Comparison of ENCODE assay signal across 29 cellular contexts in the genomic region with DNA sequence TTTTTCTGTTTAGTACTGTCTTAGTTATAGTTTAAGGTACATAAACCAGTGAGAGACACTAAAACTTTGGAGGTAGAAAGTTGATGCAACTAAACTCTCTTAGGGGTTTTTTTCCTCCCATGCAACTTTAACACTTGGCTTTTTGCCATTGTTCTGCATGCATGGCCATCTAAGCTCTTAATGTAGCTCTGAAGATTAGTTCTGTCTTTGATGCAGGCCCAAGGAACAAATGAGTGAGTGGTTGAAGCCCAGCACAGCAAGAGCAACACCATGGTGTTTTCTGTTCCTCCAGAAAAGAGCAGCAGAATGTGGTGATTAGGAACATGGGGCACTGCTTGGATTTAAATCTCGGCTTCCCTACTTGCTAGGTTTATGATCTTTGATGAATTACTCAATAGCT.
DNase-seq lines count a peak whose midpoint lies in the region; TF ChIP-seq lines count a peak whose summit lies in the region.
"Had no signal": no experiment of that assay in that cellular context is flagged by ENCODE, and none has a peak within 500 bp of the region (broad histone marks: within the 10 kb centered on the region; RNA-seq: fewer than 3 reads in every experiment).

No MANE protein-coding gene starts in this region.

- DNase-seq in Karpas-422 (peak; percentile 90), astrocyte of the spinal cord (ENCODE audit: low read depth, low spot score) (peak; percentile 3), neural progenitor cell (ENCODE audit: low spot score) (peak; percentile 4), Kasumi-1 (lab: John Stamatoyannopoulos, UW) (no peak), brain microvascular endothelial cell (no peak)
- no peak for DNase-seq in activated CD4-positive, alpha-beta memory T cell treated with anti-CD3 and anti-CD28 coated beads for 36 hours
- DNase-seq: activated CD4-positive, alpha-beta memory T cell treated with anti-CD3 and anti-CD28 coated beads, Interleukin-2, amount 10 ng/mL, durations not matched to agents 7 days and 5 days; activated CD4-positive, CD25-positive, alpha-beta regulatory T cell treated with anti-CD3 and anti-CD28 coated beads, Interleukin-2, amount 50 U/mL, for 72 hours; activated effector memory CD4-positive, alpha-beta T cell treated with Interleukin-2 at 50 U/mL for 16 hours; activated naive CD8-positive, alpha-beta T cell treated with anti-CD3 and anti-CD28 coated beads, Interleukin-2, amount 10 ng/mL, durations not matched to agents 7 days and 5 days; body of pancreas; CD4-positive, alpha-beta memory T cell; head of caudate nucleus; kidney glomerular epithelial cell; lower lobe of right lung; NCI-H146; NCI-H526 treated with DMSO at 0.1 percent for 48 hours; ovary; retina; stimulated activated CD4-positive, alpha-beta T cell treated with anti-CD3 and anti-CD28 coated beads, Interleukin-2, amount 100 ng/mL, for 24 hours; substantia nigra; T-helper 1 cell; upper lobe of right lung had no signal

- 0 out of 2 replicates have a peak overlapping the region, but pooled peaks have one; percentile 1 for H3K4me2 ChIP-seq in DOHH2 (ENCODE audit: low read length)
- peak overlapping the region; percentile 54 for H3K4me2 ChIP-seq in Karpas-422 (ENCODE audit: low read depth, low read length, poor library complexity, severe bottlenecking)
- H3K4me2 ChIP-seq in neural progenitor cell: no peak overlapping the region
- H3K4me2 ChIP-seq: KMS-11, smooth muscle cell had no signal

- TF ChIP-seq CTCF in DOHH2 (IDR thresholded peaks at IDR 0.05; ENCODE audit: low read depth, low read length, poor library complexity, severe bottlenecking) (no peak), astrocyte of the spinal cord (IDR thresholded peaks at IDR 0.05; ENCODE audit: low read depth, low read length) (no peak), neural progenitor cell (IDR thresholded peaks at IDR 0.05) (no peak), brain microvascular endothelial cell (IDR thresholded peaks at IDR 0.05; ENCODE audit: low read depth, low read length, missing control alignments) (no peak)

- CTCF ChIA-PET in activated CD4-positive, alpha-beta memory T cell treated with anti-CD3 and anti-CD28 coated beads for 36 hours (lab: Charles Lee): no interaction called here

- H3K9me3 ChIP-seq in DOHH2 (ENCODE audit: control insufficient read depth, insufficient read depth, low read length): no peaks in the 10 kb centered on the region
- H3K9me3 ChIP-seq in Karpas-422 (ENCODE audit: low read length): no peaks in the 10 kb centered on the region
- H3K9me3 ChIP-seq in neural progenitor cell (ENCODE audit: low read depth): no peaks in the 10 kb centered on the region
- H3K9me3 ChIP-seq: body of pancreas, ovary, SJCRH30, upper lobe of right lung had no signal

- H3K36me3 ChIP-seq in DOHH2 (ENCODE audit: control insufficient read depth, low read length): peaks cover 3% of the 10 kb centered on the region; the same call in 1 of the 2 replicates
- H3K36me3 ChIP-seq in Karpas-422 (ENCODE audit: insufficient read depth, low read length): no peaks in the 10 kb centered on the region
- H3K36me3 ChIP-seq in neural progenitor cell: no peaks in the 10 kb centered on the region
- no peaks in the 10 kb centered on the region for H3K36me3 ChIP-seq in brain microvascular endothelial cell (replicated peaks)
- H3K36me3 ChIP-seq: lower lobe of right lung, ovary, SJCRH30, upper lobe of right lung had no signal

- 0 out of 2 replicates have a peak, but pooled peaks cover 3% of the 10 kb centered on the region for H3F3A ChIP-seq in DOHH2 (ENCODE audit: control insufficient read depth, insufficient read depth)
- no peaks in the 10 kb centered on the region for H3F3A ChIP-seq in neural progenitor cell (ENCODE audit: low read depth)

- H3K4me1 ChIP-seq in DOHH2 (ENCODE audit: control insufficient read depth, low read length) (peaks cover 23% of the 10 kb centered on the region), Karpas-422 (ENCODE audit: low read length) (peaks cover 40% of the 10 kb centered on the region), neural progenitor cell (no peaks in the 10 kb centered on the region)
- H3K4me1 ChIP-seq: body of pancreas, lower lobe of right lung, SJCRH30, upper lobe of right lung had no signal

- no peak overlapping the region for H3K4me3 Mint-ChIP-seq in neural progenitor cell
- H3K4me3 Mint-ChIP-seq in activated CD4-positive, alpha-beta memory T cell treated with anti-CD3 and anti-CD28 coated beads for 36 hours: no peak overlapping the region
- H3K4me3 Mint-ChIP-seq: activated CD4-positive, alpha-beta memory T cell treated with anti-CD3 and anti-CD28 coated beads, Interleukin-2, amount 10 ng/mL, durations not matched to agents 7 days and 5 days; activated naive CD8-positive, alpha-beta T cell treated with anti-CD3 and anti-CD28 coated beads, Interleukin-2, amount 10 ng/mL, durations not matched to agents 7 days and 5 days; CD4-positive, alpha-beta memory T cell; natural killer cell treated with Interleukin-12 subunit alpha and Interleukin-12 subunit beta and Interleukin-15 and Interleukin-18, amount 100 ng/mL, for 72 hours had no signal

- H2AFZ ChIP-seq in Karpas-422 (ENCODE audit: low read length) (no peak overlapping the region), neural progenitor cell (replicated peaks) (no peak overlapping the region)

- peaks cover 14% of the 10 kb centered on the region for H3K9me3 Mint-ChIP-seq in neural progenitor cell
- peaks cover 5% of the 10 kb centered on the region for H3K9me3 Mint-ChIP-seq in activated CD4-positive, alpha-beta memory T cell treated with anti-CD3 and anti-CD28 coated beads for 36 hours

- peaks cover 33% of the 10 kb centered on the region for H3K36me3 Mint-ChIP-seq in neural progenitor cell
- H3K36me3 Mint-ChIP-seq in activated CD4-positive, alpha-beta memory T cell treated with anti-CD3 and anti-CD28 coated beads for 36 hours: peaks cover 33% of the 10 kb centered on the region

- H3K27me3 ChIP-seq in DOHH2 (ENCODE audit: control insufficient read depth, low read length): no peaks in the 10 kb centered on the region
- H3K27me3 ChIP-seq in Karpas-422 (ENCODE audit: low read length): no peaks in the 10 kb centered on the region
- no peaks in the 10 kb centered on the region for H3K27me3 ChIP-seq in neural progenitor cell
- no peaks in the 10 kb centered on the region for H3K27me3 ChIP-seq in brain microvascular endothelial cell (replicated peaks)
- H3K27me3 ChIP-seq: body of pancreas, ovary, SJCRH30, upper lobe of right lung had no signal

- intact Hi-C loops in activated CD4-positive, alpha-beta memory T cell treated with anti-CD3 and anti-CD28 coated beads for 36 hours (cut with micrococcal nuclease): no loop called here

- in situ Hi-C loops in astrocyte of the spinal cord (cut with HindIII; ENCODE audit: low sequenced_read_pairs): no loop called here
- in situ Hi-C loops in brain microvascular endothelial cell (cut with HindIII; ENCODE audit: low pct_ligation_motif_present, low sequenced_read_pairs): no loop called here

- peaks cover 9% of the 10 kb centered on the region for H3K4me1 Mint-ChIP-seq in neural progenitor cell
- peaks cover 6% of the 10 kb centered on the region for H3K4me1 Mint-ChIP-seq in activated CD4-positive, alpha-beta memory T cell treated with anti-CD3 and anti-CD28 coated beads for 36 hours (ENCODE audit: low read depth)

- POLR2A ChIA-PET in activated CD4-positive, alpha-beta memory T cell treated with anti-CD3 and anti-CD28 coated beads for 36 hours (lab: Charles Lee): no interaction called here

- H3K4me3 ChIP-seq in DOHH2 (ENCODE audit: low read length): no peak overlapping the region
- H3K4me3 ChIP-seq in Karpas-422 (ENCODE audit: low read length): no peak overlapping the region
- H3K4me3 ChIP-seq in astrocyte of the spinal cord (ENCODE audit: low read depth, low read length): no peak overlapping the region
- no peak overlapping the region for H3K4me3 ChIP-seq in neural progenitor cell
- H3K4me3 ChIP-seq in brain microvascular endothelial cell (ENCODE audit: low read depth, low read length): no peak overlapping the region
- H3K4me3 ChIP-seq: body of pancreas, lower lobe of right lung, ovary, SJCRH30, smooth muscle cell, upper lobe of right lung had no signal

- H3K9me2 ChIP-seq in DOHH2 (replicated peaks; ENCODE audit: control insufficient read depth, low read length): no peaks in the 10 kb centered on the region
- H3K9me2 ChIP-seq in Karpas-422 (replicated peaks; ENCODE audit: insufficient read depth, low read length): no peaks in the 10 kb centered on the region

- H3K27ac ChIP-seq in DOHH2 (ENCODE audit: low read depth, low read length) (peak overlapping the region; percentile 6; the same call in 1 of the 2 replicates), Karpas-422 (ENCODE audit: low read length) (peak overlapping the region; percentile 88), neural progenitor cell (no peak overlapping the region), brain microvascular endothelial cell (no peak overlapping the region)
- H3K27ac ChIP-seq: body of pancreas, HL-60, KMS-11, lower lobe of right lung, ovary, SJCRH30, upper lobe of right lung had no signal

- H3K27me3 Mint-ChIP-seq in neural progenitor cell (ENCODE audit: insufficient read depth, low read depth): peaks cover 4% of the 10 kb centered on the region
- H3K27me3 Mint-ChIP-seq in activated CD4-positive, alpha-beta memory T cell treated with anti-CD3 and anti-CD28 coated beads for 36 hours: no peaks in the 10 kb centered on the region
- H3K27me3 Mint-ChIP-seq: activated CD4-positive, alpha-beta memory T cell treated with anti-CD3 and anti-CD28 coated beads, Interleukin-2, amount 10 ng/mL, durations not matched to agents 7 days and 5 days; activated naive CD8-positive, alpha-beta T cell treated with anti-CD3 and anti-CD28 coated beads, Interleukin-2, amount 10 ng/mL, durations not matched to agents 7 days and 5 days; CD4-positive, alpha-beta memory T cell; natural killer cell treated with Interleukin-12 subunit alpha and Interleukin-12 subunit beta and Interleukin-15 and Interleukin-18, amount 100 ng/mL, for 72 hours had no signal

- H3K9ac ChIP-seq in Karpas-422 (ENCODE audit: low read length): 0 out of 2 replicates have a peak overlapping the region, but pooled peaks have one; percentile 26
- H3K9ac ChIP-seq in neural progenitor cell: no peak overlapping the region
- H3K9ac ChIP-seq: KMS-11 had no signal

- H3K79me2 ChIP-seq in DOHH2 (ENCODE audit: control insufficient read depth, low read length): no peaks in the 10 kb centered on the region
- no peaks in the 10 kb centered on the region for H3K79me2 ChIP-seq in Karpas-422 (ENCODE audit: low read length)
- H3K79me2 ChIP-seq in neural progenitor cell (ENCODE audit: low read depth): no peaks in the 10 kb centered on the region

- H3K27ac Mint-ChIP-seq in neural progenitor cell: no peak overlapping the region
- H3K27ac Mint-ChIP-seq in activated CD4-positive, alpha-beta memory T cell treated with anti-CD3 and anti-CD28 coated beads for 36 hours: no peak overlapping the region
- H3K27ac Mint-ChIP-seq: activated CD4-positive, alpha-beta memory T cell treated with anti-CD3 and anti-CD28 coated beads, Interleukin-2, amount 10 ng/mL, durations not matched to agents 7 days and 5 days; activated naive CD8-positive, alpha-beta T cell treated with anti-CD3 and anti-CD28 coated beads, Interleukin-2, amount 10 ng/mL, durations not matched to agents 7 days and 5 days; natural killer cell treated with Interleukin-12 subunit alpha and Interleukin-12 subunit beta and Interleukin-15 and Interleukin-18, amount 100 ng/mL, for 72 hours had no signal

- H4K20me1 ChIP-seq in DOHH2 (ENCODE audit: control insufficient read depth, insufficient read depth, low read depth, low read length) (no peaks in the 10 kb centered on the region), Karpas-422 (ENCODE audit: insufficient read depth, low read depth, low read length) (no peaks in the 10 kb centered on the region), neural progenitor cell (ENCODE audit: low read depth) (no peaks in the 10 kb centered on the region)

Comparison
In these comparisons a context has a peak if more than half of its experiments do, and no peak if none do; other contexts are left out.
1. H3K27ac ChIP-seq: peak in DOHH2 (single experiment) and Karpas-422 (single experiment); none in neural progenitor cell (single experiment) and brain microvascular endothelial cell (single experiment).
2. DNase-seq: peak in Karpas-422 (single experiment), astrocyte of the spinal cord (single experiment) and neural progenitor cell (single experiment); none in Kasumi-1 (0 of 2), brain microvascular endothelial cell (single experiment) and activated CD4-positive, alpha-beta memory T cell treated with anti-CD3 and anti-CD28 coated beads for 36 hours (single experiment).